ENCODE assay signal across 41 cellular contexts in genomic region chr22:42471441-42471840, GRCh38. TPM values are rescaled to one million over a fixed set of nuclear protein-coding genes. Genes with fewer than 3 reads are reported as not detected.
"Had no signal": no experiment of that assay in that cellular context is flagged by ENCODE, and none has a peak within 500 bp of the region (broad histone marks: within the 10 kb centered on the region; RNA-seq: fewer than 3 reads in every experiment).

No MANE protein-coding gene starts in this region.

- H3K4me3 ChIP-seq: adrenal gland, ascending aorta, body of pancreas, breast epithelium, cardiac muscle cell had no signal

- ATAC-seq: activated naive CD4-positive, alpha-beta T cell treated with anti-CD3 and anti-CD28 coated beads, Interleukin-2, amount 50 U/mL, for 72 hours; activated naive CD8-positive, alpha-beta T cell treated with anti-CD3 and anti-CD28 coated beads, Interleukin-2, amount 50 U/mL, for 24 hours; activated T-cell treated with anti-CD3 and anti-CD28 coated beads, Interleukin-2, amount 50 U/mL, for 4 hours; activated T-cell treated with anti-CD3 and anti-CD28 coated beads, Interleukin-2, amount 50 U/mL, for 72 hours; activated T-helper 17 cell treated with anti-CD3 and anti-CD28 coated beads, Interleukin-2, amount 50 U/mL, for 72 hours had no signal

- H3K36me3 Mint-ChIP-seq: activated naive CD4-positive, alpha-beta T cell treated with anti-CD3 and anti-CD28 coated beads, Interleukin-2, amount 10 ng/mL, durations not matched to agents 7 days and 5 days; activated naive CD4-positive, alpha-beta T cell treated with anti-CD3 and anti-CD28 coated beads, Interleukin-2, amount 50 U/mL, for 24 hours; activated naive CD4-positive, alpha-beta T cell treated with anti-CD3 and anti-CD28 coated beads, Interleukin-2, amount 50 U/mL, for 72 hours; activated naive CD8-positive, alpha-beta T cell; activated naive CD8-positive, alpha-beta T cell treated with anti-CD3 and anti-CD28 coated beads for 36 hours; activated naive CD8-positive, alpha-beta T cell treated with anti-CD3 and anti-CD28 coated beads, Interleukin-2, amount 10 ng/mL, durations not matched to agents 7 days and 5 days; brain had no signal

- H3K27ac ChIP-seq: adrenal gland, ascending aorta, brain microvascular endothelial cell, breast epithelium, cardiac muscle cell had no signal

- H3K4me1 ChIP-seq: adrenal gland, ascending aorta, breast epithelium had no signal

- H3K36me3 ChIP-seq: adrenal gland, ascending aorta, brain microvascular endothelial cell, breast epithelium, cardiac muscle cell had no signal

- FAIRE-seq: astrocyte had no signal

- H3K4me3 Mint-ChIP-seq: activated naive CD4-positive, alpha-beta T cell treated with anti-CD3 and anti-CD28 coated beads for 36 hours; activated naive CD4-positive, alpha-beta T cell treated with anti-CD3 and anti-CD28 coated beads, Interleukin-2, amount 10 ng/mL, durations not matched to agents 7 days and 5 days; activated naive CD4-positive, alpha-beta T cell treated with anti-CD3 and anti-CD28 coated beads, Interleukin-2, amount 50 U/mL, for 24 hours; activated naive CD8-positive, alpha-beta T cell; activated naive CD8-positive, alpha-beta T cell treated with anti-CD3 and anti-CD28 coated beads for 36 hours; activated naive CD8-positive, alpha-beta T cell treated with anti-CD3 and anti-CD28 coated beads, Interleukin-2, amount 10 ng/mL, durations not matched to agents 7 days and 5 days; activated naive CD8-positive, alpha-beta T cell treated with anti-CD3 and anti-CD28 coated beads, Interleukin-2, amount 50 U/mL, for 24 hours; activated T-cell treated with anti-CD3 and anti-CD28 coated beads, Interleukin-2, amount 50 U/mL, for 24 hours; activated T-cell treated with anti-CD3 and anti-CD28 coated beads, Interleukin-2, amount 50 U/mL, for 4 hours; activated T-cell treated with anti-CD3 and anti-CD28 coated beads, Interleukin-2, amount 50 U/mL, for 72 hours; activated T-helper 1 cell treated with anti-CD3 and anti-CD28 coated beads, Interleukin-12 subunit alpha, Interleukin-12 subunit beta, Interleukin-2, Interleukin-4 antibody, amounts not matched to agents 30 ng/mL and 10 ng/mL and 1 ng/mL, durations not matched to agents 14 hours and 24 hours and 36 hours; activated T-helper 17 cell treated with anti-CD3 and anti-CD28 coated beads, Interleukin-2, amount 50 U/mL, for 72 hours; brain; central memory CD8-positive, alpha-beta T cell had no signal

- DNase-seq: activated effector memory CD4-positive, alpha-beta T cell treated with anti-CD3 and anti-CD28 coated beads, Interleukin-2, amount 50 U/mL, for 16 hours; activated effector memory CD4-positive, alpha-beta T cell treated with Interleukin-2 at 50 U/mL for 16 hours; activated gamma-delta T cell; activated gamma-delta T cell treated with Interleukin-2 at 50 U/mL for 16 hours; activated naive CD4-positive, alpha-beta T cell; activated naive CD4-positive, alpha-beta T cell treated with anti-CD3 and anti-CD28 coated beads for 36 hours; activated naive CD4-positive, alpha-beta T cell treated with anti-CD3 and anti-CD28 coated beads, Interleukin-2, amount 10 ng/mL, durations not matched to agents 7 days and 5 days; activated naive CD4-positive, alpha-beta T cell treated with anti-CD3 and anti-CD28 coated beads, Interleukin-2, amount 50 U/mL, for 16 hours; activated naive CD4-positive, alpha-beta T cell treated with Interleukin-2 at 50 U/mL for 16 hours; activated naive CD8-positive, alpha-beta T cell treated with anti-CD3 and anti-CD28 coated beads for 36 hours; activated naive CD8-positive, alpha-beta T cell treated with anti-CD3 and anti-CD28 coated beads, Interleukin-2, amount 10 ng/mL, durations not matched to agents 7 days and 5 days; activated naive CD8-positive, alpha-beta T cell treated with anti-CD3 and anti-CD28 coated beads, Interleukin-2, amount 50 U/mL, for 24 hours; activated T-cell treated with anti-CD3 and anti-CD28 coated beads, Interleukin-2, amount 50 U/mL, for 1 hour; activated T-cell treated with anti-CD3 and anti-CD28 coated beads, Interleukin-2, amount 50 U/mL, for 24 hours; activated T-cell treated with anti-CD3 and anti-CD28 coated beads, Interleukin-2, amount 50 U/mL, for 4 hours; activated T-cell treated with anti-CD3 and anti-CD28 coated beads, Interleukin-2, amount 50 U/mL, for 48 hours; activated T-cell treated with anti-CD3 and anti-CD28 coated beads, Interleukin-2, amount 50 U/mL, for 72 hours; adrenal gland; amniotic stem cell; amygdala; anterior cingulate cortex; aorta; body of pancreas; brain microvascular endothelial cell; caudate nucleus; central memory CD4-positive, alpha-beta T cell; cerebellar nuclear complex had no signal

- H3K9me3 Mint-ChIP-seq: activated naive CD4-positive, alpha-beta T cell treated with anti-CD3 and anti-CD28 coated beads for 36 hours; activated naive CD4-positive, alpha-beta T cell treated with anti-CD3 and anti-CD28 coated beads, Interleukin-2, amount 10 ng/mL, durations not matched to agents 7 days and 5 days; activated naive CD4-positive, alpha-beta T cell treated with anti-CD3 and anti-CD28 coated beads, Interleukin-2, amount 50 U/mL, for 24 hours; activated naive CD4-positive, alpha-beta T cell treated with anti-CD3 and anti-CD28 coated beads, Interleukin-2, amount 50 U/mL, for 72 hours; activated naive CD8-positive, alpha-beta T cell treated with anti-CD3 and anti-CD28 coated beads for 36 hours; activated naive CD8-positive, alpha-beta T cell treated with anti-CD3 and anti-CD28 coated beads, Interleukin-2, amount 10 ng/mL, durations not matched to agents 7 days and 5 days; activated naive CD8-positive, alpha-beta T cell treated with anti-CD3 and anti-CD28 coated beads, Interleukin-2, amount 50 U/mL, for 24 hours; activated T-cell treated with anti-CD3 and anti-CD28 coated beads, Interleukin-2, amount 50 U/mL, for 24 hours; activated T-cell treated with anti-CD3 and anti-CD28 coated beads, Interleukin-2, amount 50 U/mL, for 4 hours; activated T-cell treated with anti-CD3 and anti-CD28 coated beads, Interleukin-2, amount 50 U/mL, for 72 hours; activated T-helper 1 cell treated with anti-CD3 and anti-CD28 coated beads, Interleukin-12 subunit alpha, Interleukin-12 subunit beta, Interleukin-2, Interleukin-4 antibody, amounts not matched to agents 30 ng/mL and 10 ng/mL and 1 ng/mL, durations not matched to agents 14 hours and 24 hours and 36 hours; activated T-helper 17 cell treated with anti-CD3 and anti-CD28 coated beads, Interleukin-2, amount 50 U/mL, for 72 hours; activated T-helper 2 cell treated with anti-CD3 and anti-CD28 coated beads, Interferon-gamma antibody, Interleukin-2, Interleukin-4, amounts not matched to agents 10 μg/mL and 5 μg/mL and 100 μg/mL, durations not matched to agents 14 hours and 24 hours and 36 hours; brain; central memory CD8-positive, alpha-beta T cell had no signal

- H3K27ac Mint-ChIP-seq: activated naive CD4-positive, alpha-beta T cell treated with anti-CD3 and anti-CD28 coated beads for 36 hours; activated naive CD4-positive, alpha-beta T cell treated with anti-CD3 and anti-CD28 coated beads, Interleukin-2, amount 10 ng/mL, durations not matched to agents 7 days and 5 days; activated naive CD4-positive, alpha-beta T cell treated with anti-CD3 and anti-CD28 coated beads, Interleukin-2, amount 50 U/mL, for 24 hours; activated naive CD4-positive, alpha-beta T cell treated with anti-CD3 and anti-CD28 coated beads, Interleukin-2, amount 50 U/mL, for 72 hours; activated naive CD8-positive, alpha-beta T cell; activated naive CD8-positive, alpha-beta T cell treated with anti-CD3 and anti-CD28 coated beads for 36 hours; activated naive CD8-positive, alpha-beta T cell treated with anti-CD3 and anti-CD28 coated beads, Interleukin-2, amount 10 ng/mL, durations not matched to agents 7 days and 5 days; activated naive CD8-positive, alpha-beta T cell treated with anti-CD3 and anti-CD28 coated beads, Interleukin-2, amount 50 U/mL, for 24 hours; activated T-cell treated with anti-CD3 and anti-CD28 coated beads, Interleukin-2, amount 50 U/mL, for 24 hours; activated T-cell treated with anti-CD3 and anti-CD28 coated beads, Interleukin-2, amount 50 U/mL, for 72 hours; activated T-helper 1 cell treated with anti-CD3 and anti-CD28 coated beads, Interleukin-12 subunit alpha, Interleukin-12 subunit beta, Interleukin-2, Interleukin-4 antibody, amounts not matched to agents 30 ng/mL and 10 ng/mL and 1 ng/mL, durations not matched to agents 14 hours and 24 hours and 36 hours; activated T-helper 2 cell treated with anti-CD3 and anti-CD28 coated beads, Interferon-gamma antibody, Interleukin-2, Interleukin-4, amounts not matched to agents 10 μg/mL and 5 μg/mL and 100 μg/mL, durations not matched to agents 14 hours and 24 hours and 36 hours; brain had no signal

- H3K9me3 ChIP-seq: adrenal gland, ascending aorta, body of pancreas, breast epithelium had no signal

- H3K4me1 Mint-ChIP-seq: activated naive CD4-positive, alpha-beta T cell treated with anti-CD3 and anti-CD28 coated beads, Interleukin-2, amount 10 ng/mL, durations not matched to agents 7 days and 5 days; activated naive CD4-positive, alpha-beta T cell treated with anti-CD3 and anti-CD28 coated beads, Interleukin-2, amount 50 U/mL, for 24 hours; activated naive CD8-positive, alpha-beta T cell treated with anti-CD3 and anti-CD28 coated beads for 36 hours; activated naive CD8-positive, alpha-beta T cell treated with anti-CD3 and anti-CD28 coated beads, Interleukin-2, amount 10 ng/mL, durations not matched to agents 7 days and 5 days; activated naive CD8-positive, alpha-beta T cell treated with anti-CD3 and anti-CD28 coated beads, Interleukin-2, amount 50 U/mL, for 24 hours; activated T-helper 17 cell treated with anti-CD3 and anti-CD28 coated beads, Interleukin-2, amount 50 U/mL, for 72 hours; central memory CD8-positive, alpha-beta T cell had no signal

- H3K27me3 Mint-ChIP-seq: activated naive CD4-positive, alpha-beta T cell treated with anti-CD3 and anti-CD28 coated beads, Interleukin-2, amount 50 U/mL, for 24 hours; activated naive CD8-positive, alpha-beta T cell; activated naive CD8-positive, alpha-beta T cell treated with anti-CD3 and anti-CD28 coated beads for 36 hours had no signal

RNA-seq across cellular contexts. Expression of gene NFAM1, which starts 39.2 kb away (rescaled TPM):
- total RNA-seq: bronchial epithelial cell, chondrocyte had no signal
